13 cellular contexts compared by ENCODE assay signal in the genomic region with DNA sequence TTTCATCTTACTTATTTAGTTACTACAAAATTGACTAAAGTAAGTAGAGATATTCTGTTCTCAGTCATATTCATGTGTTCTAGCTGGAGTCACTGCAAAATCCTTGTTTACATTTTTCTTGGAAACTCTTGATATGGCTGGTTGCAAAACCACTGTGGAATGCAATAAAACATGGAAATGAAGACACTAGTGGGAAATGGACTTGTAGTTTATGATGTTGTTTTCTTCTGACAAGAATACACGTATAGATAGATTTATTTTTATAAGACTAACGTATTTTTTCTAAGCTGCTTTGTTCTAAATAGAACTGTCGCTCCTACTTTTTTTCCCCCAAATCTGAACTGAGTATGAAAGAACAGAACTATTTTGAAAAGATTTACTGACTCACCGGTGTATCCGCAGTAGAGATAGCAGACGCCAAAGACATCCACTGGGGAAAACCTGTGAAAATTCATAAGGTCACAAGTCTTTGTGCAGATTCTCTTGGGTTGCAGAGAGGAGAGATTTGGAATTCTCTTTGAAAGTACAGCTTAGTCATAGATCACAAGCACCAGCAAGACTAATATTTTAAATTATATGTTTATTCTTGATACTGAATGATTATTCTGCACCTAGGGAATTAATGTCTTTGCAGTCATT.
DNase-seq lines count a peak whose midpoint lies in the region; ATAC-seq and TF ChIP-seq lines count a peak whose summit lies in the region.
"Had no signal": no experiment of that assay in that cellular context is flagged by ENCODE, and none has a peak within 500 bp of the region (broad histone marks: within the 10 kb centered on the region; RNA-seq: fewer than 3 reads in every experiment).

No MANE protein-coding gene starts in this region.

- in situ Hi-C loops in GM23248 (cut with MboI) (no loop called here), astrocyte of the spinal cord (cut with HindIII; ENCODE audit: low sequenced_read_pairs) (no loop called here)

- no peak for TF ChIP-seq POLR2A in suprapubic skin (IDR thresholded peaks at IDR 0.05)

- H4K20me1 ChIP-seq in GM23248 (ENCODE audit: insufficient read depth) (no peaks in the 10 kb centered on the region), hepatocyte (ENCODE audit: insufficient read depth, poor library complexity, severe bottlenecking) (no peaks in the 10 kb centered on the region)

- peak overlapping the region; percentile 53 for H3K4me3 ChIP-seq in ACC112 (ENCODE audit: low read depth, low read length)
- H3K4me3 ChIP-seq in GM23248, result no peak overlapping the region
- H3K4me3 ChIP-seq in astrocyte of the spinal cord (ENCODE audit: low read depth, low read length), result no peak overlapping the region
- no peak overlapping the region for H3K4me3 ChIP-seq in hepatocyte
- H3K4me3 ChIP-seq in suprapubic skin, result no peak overlapping the region

- H2AFZ ChIP-seq in ACC112 (ENCODE audit: low read length, unreplicated experiment) (peak overlapping the region; percentile 23), GM23248 (no peak overlapping the region), hepatocyte (no peak overlapping the region)

- H3K27ac ChIP-seq in ACC112 (ENCODE audit: low read depth, low read length), result peak overlapping the region; percentile 27; the same call in 1 of the 2 replicates
- no peak overlapping the region for H3K27ac ChIP-seq in GM23248
- peak overlapping the region; percentile 81 for H3K27ac ChIP-seq in hepatocyte
- H3K27ac ChIP-seq in suprapubic skin, result no peak overlapping the region

- DNase-seq in GM23248, result peak; percentile 45
- DNase-seq in astrocyte of the spinal cord (ENCODE audit: low read depth, low spot score), result peak; percentile 67
- DNase-seq in hepatocyte (ENCODE audit: low spot score), result peak; percentile 33
- DNase-seq in suprapubic skin (ENCODE audit: low spot score in 2 of 2), result no peak
- no peak for DNase-seq in NCI-H748 treated with DMSO at 0.1 percent for 48 hours (lab: John Stamatoyannopoulos, UW)
- DNase-seq in DMS153 treated with DMSO at 0.1 percent for 48 hours (lab: John Stamatoyannopoulos, UW; ENCODE audit: unreplicated experiment), result no peak
- DNase-seq: activated CD4-positive, alpha-beta T cell treated with anti-CD3 and anti-CD28 coated beads for 48 hours; activated T-cell treated with anti-CD3 and anti-CD28 coated beads, Interleukin-2, amount 50 U/mL, for 1 hour; AML-193; stimulated activated CD4-positive, alpha-beta T cell treated with anti-CD3 and anti-CD28 coated beads, Interleukin-4, amount 100 ng/mL, for 4 hours; T-helper 9 cell had no signal

- peak overlapping the region; percentile 43 for H3K4me2 ChIP-seq in GM23248 (ENCODE audit: unreplicated experiment)
- H3K4me2 ChIP-seq in hepatocyte, result peak overlapping the region; percentile 64

- no peaks in the 10 kb centered on the region for H3K36me3 ChIP-seq in ACC112 (ENCODE audit: insufficient read depth, low read length)
- H3K36me3 ChIP-seq in GM23248 (ENCODE audit: low read depth), result no peaks in the 10 kb centered on the region
- H3K36me3 ChIP-seq in hepatocyte (replicated peaks; ENCODE audit: insufficient read depth, low read depth), result no peaks in the 10 kb centered on the region
- H3K36me3 ChIP-seq in suprapubic skin, result no peaks in the 10 kb centered on the region

- no peaks in the 10 kb centered on the region for H3K27me3 ChIP-seq in ACC112 (ENCODE audit: insufficient read depth, low read length)
- H3K27me3 ChIP-seq in GM23248 (replicated peaks; ENCODE audit: insufficient read depth), result no peaks in the 10 kb centered on the region
- H3K27me3 ChIP-seq in hepatocyte, result no peaks in the 10 kb centered on the region
- no peaks in the 10 kb centered on the region for H3K27me3 ChIP-seq in suprapubic skin

- H3K9ac ChIP-seq in GM23248, result no peak overlapping the region

- TF ChIP-seq CTCF in astrocyte of the spinal cord (IDR thresholded peaks at IDR 0.05; ENCODE audit: low read depth, low read length), result no peak
- TF ChIP-seq CTCF in hepatocyte (IDR thresholded peaks at IDR 0.05; ENCODE audit: poor library complexity), result no peak
- no peak for TF ChIP-seq CTCF in suprapubic skin (IDR thresholded peaks at IDR 0.05)

- H3K79me2 ChIP-seq in ACC112 (ENCODE audit: control insufficient read depth, insufficient read depth, low read length, unreplicated experiment), result no peaks in the 10 kb centered on the region
- no peaks in the 10 kb centered on the region for H3K79me2 ChIP-seq in GM23248 (ENCODE audit: insufficient read depth)
- H3K79me2 ChIP-seq in hepatocyte, result no peaks in the 10 kb centered on the region

- 74 to 76% methylated on average over 6 of the region's 6 CpGs for WGBS in GM23248 (ENCODE audit: low coverage in 1 of 2, low lambda C conversion rate in 2 of 2, missing lambda C conversion rate in 2 of 2), 2 experiments
- 22% methylated on average over 6 of the region's 6 CpGs for whole genome bisulfite sequencing in hepatocyte (ENCODE audit: low lambda C conversion rate, missing lambda C conversion rate)
- WGBS in suprapubic skin, result 63% methylated on average over 6 of the region's 6 CpGs

- H3K4me1 ChIP-seq in ACC112 (ENCODE audit: control insufficient read depth, insufficient read depth, low read length, unreplicated experiment) (peaks cover 30% of the 10 kb centered on the region), GM23248 (ENCODE audit: insufficient read depth) (peaks cover 30% of the 10 kb centered on the region), hepatocyte (ENCODE audit: insufficient read depth) (peaks cover 18% of the 10 kb centered on the region), suprapubic skin (no peaks in the 10 kb centered on the region)

- no peak for ATAC-seq in GM21723 (IDR thresholded peaks at IDR 0.05; ENCODE audit: unreplicated experiment)

- H3K9me2 ChIP-seq in GM23248 (ENCODE audit: insufficient read depth) (no peaks in the 10 kb centered on the region), hepatocyte (replicated peaks; ENCODE audit: insufficient read depth) (no peaks in the 10 kb centered on the region)

- H3K9me3 ChIP-seq in GM23248 (ENCODE audit: low read depth), result no peaks in the 10 kb centered on the region
- no peaks in the 10 kb centered on the region for H3K9me3 ChIP-seq in hepatocyte (ENCODE audit: low read depth)
- H3K9me3 ChIP-seq in suprapubic skin, result no peaks in the 10 kb centered on the region

- peaks cover 12% of the 10 kb centered on the region; the same call in 1 of the 2 replicates for H3F3A ChIP-seq in GM23248 (ENCODE audit: insufficient read depth)

- no peak for TF ChIP-seq EP300 in suprapubic skin (IDR thresholded peaks at IDR 0.05)

Comparison
In these comparisons a context has a peak if more than half of its experiments do, and no peak if none do; other contexts are left out.
1. H3K27ac ChIP-seq: peak in ACC112 (single experiment) and hepatocyte (single experiment); none in GM23248 (single experiment) and suprapubic skin (single experiment).
2. DNase-seq: peak in GM23248 (single experiment), astrocyte of the spinal cord (single experiment) and hepatocyte (single experiment); none in suprapubic skin (0 of 2), NCI-H748 treated with DMSO at 0.1 percent for 48 hours (single experiment) and DMS153 treated with DMSO at 0.1 percent for 48 hours (single experiment).